Comparison of ENCODE assay signal across 30 cellular contexts in genomic region chr17:14047591-14047990, GRCh38.
"Had no signal": no experiment of that assay in that cellular context is flagged by ENCODE, and none has a peak within 500 bp of the region (broad histone marks: within the 10 kb centered on the region; RNA-seq: fewer than 3 reads in every experiment).

No MANE protein-coding gene starts in this region.

- H3K4me3 ChIP-seq: ascending aorta, cardiac muscle cell, colonic mucosa, SJSA1 had no signal

- H3K9me3 Mint-ChIP-seq: activated CD4-positive, alpha-beta T cell treated with anti-CD3 and anti-CD28 coated beads, Interleukin-2, amount 10 ng/mL, durations not matched to agents 7 days and 5 days; activated naive CD4-positive, alpha-beta T cell treated with anti-CD3 and anti-CD28 coated beads, Interleukin-2, amount 50 U/mL, for 24 hours; activated naive CD8-positive, alpha-beta T cell treated with anti-CD3 and anti-CD28 coated beads, Interleukin-2, amount 10 ng/mL, durations not matched to agents 7 days and 5 days; activated T-cell treated with anti-CD3 and anti-CD28 coated beads, Interleukin-2, amount 50 U/mL, for 24 hours; activated T-helper 2 cell treated with anti-CD3 and anti-CD28 coated beads, Interferon-gamma antibody, Interleukin-2, Interleukin-4, amounts not matched to agents 10 μg/mL and 5 μg/mL and 100 μg/mL, durations not matched to agents 14 hours and 24 hours and 36 hours; central memory CD8-positive, alpha-beta T cell; T-helper 1 cell treated with Interleukin-12 subunit alpha and Interleukin-12 subunit beta and Interleukin-4 antibody, amounts not matched to agents 30 μg/mL and 1 μg/mL, for 36 hours had no signal

- H3K9me3 ChIP-seq: ascending aorta, colonic mucosa, SJSA1, SK-N-SH had no signal

- H3K4me3 Mint-ChIP-seq: activated CD4-positive, alpha-beta T cell treated with anti-CD3 and anti-CD28 coated beads, Interleukin-2, amount 10 ng/mL, durations not matched to agents 7 days and 5 days; activated CD8-positive, alpha-beta T cell treated with anti-CD3 and anti-CD28 coated beads, Interleukin-2, amount 10 ng/mL, durations not matched to agents 7 days and 5 days; activated naive CD4-positive, alpha-beta T cell treated with anti-CD3 and anti-CD28 coated beads, Interleukin-2, amount 50 U/mL, for 24 hours; activated naive CD8-positive, alpha-beta T cell treated with anti-CD3 and anti-CD28 coated beads, Interleukin-2, amount 10 ng/mL, durations not matched to agents 7 days and 5 days; activated T-cell treated with anti-CD3 and anti-CD28 coated beads, Interleukin-2, amount 50 U/mL, for 24 hours; central memory CD8-positive, alpha-beta T cell; T-helper 1 cell treated with Interleukin-12 subunit alpha and Interleukin-12 subunit beta and Interleukin-4 antibody, amounts not matched to agents 30 μg/mL and 1 μg/mL, for 36 hours had no signal

- DNase-seq: activated CD4-positive, alpha-beta T cell treated with anti-CD3 and anti-CD28 coated beads for 1 hour; activated CD4-positive, alpha-beta T cell treated with anti-CD3 and anti-CD28 coated beads, Interleukin-2, amount 10 ng/mL, durations not matched to agents 7 days and 5 days; activated CD4-positive, alpha-beta T cell treated with anti-CD3 and anti-CD28 coated beads, Interleukin-2, amount 50 U/mL, for 48 hours; activated CD4-positive, CD25-positive, alpha-beta regulatory T cell; activated CD8-positive, alpha-beta T cell treated with anti-CD3 and anti-CD28 coated beads, Interleukin-2, amount 10 ng/mL, durations not matched to agents 7 days and 5 days; activated gamma-delta T cell; activated naive CD4-positive, alpha-beta T cell treated with Interleukin-2 at 50 U/mL for 16 hours; activated naive CD8-positive, alpha-beta T cell treated with anti-CD3 and anti-CD28 coated beads, Interleukin-2, amount 10 ng/mL, durations not matched to agents 7 days and 5 days; activated T-cell treated with anti-CD3 and anti-CD28 coated beads, Interleukin-2, amount 50 U/mL, for 24 hours; amygdala; colonic mucosa; NCI-H1092 treated with DMSO at 0.1 percent for 48 hours; NCI-H1417 treated with DMSO at 0.1 percent for 48 hours; NCI-H187 treated with DMSO at 0.1 percent for 48 hours; NCI-H2081; NCI-H2171 treated with DMSO at 0.1 percent for 48 hours; NCI-H2227 treated with DMSO at 0.1 percent for 48 hours; NCI-H446; NCI-H69; SHP77 treated with DMSO at 0.1 percent for 48 hours had no signal

- H3K4me1 ChIP-seq: ascending aorta, colonic mucosa, SJSA1 had no signal

- H3K36me3 ChIP-seq: ascending aorta, cardiac muscle cell, colonic mucosa, SJSA1 had no signal

- ATAC-seq: activated CD8-positive, alpha-beta T cell treated with anti-CD3 and anti-CD28 coated beads, Interleukin-2, amount 10 ng/mL, durations not matched to agents 7 days and 5 days; Panc1 had no signal

- H3K27ac Mint-ChIP-seq: activated CD4-positive, alpha-beta T cell treated with anti-CD3 and anti-CD28 coated beads, Interleukin-2, amount 10 ng/mL, durations not matched to agents 7 days and 5 days; activated CD8-positive, alpha-beta T cell treated with anti-CD3 and anti-CD28 coated beads, Interleukin-2, amount 10 ng/mL, durations not matched to agents 7 days and 5 days; activated naive CD4-positive, alpha-beta T cell treated with anti-CD3 and anti-CD28 coated beads, Interleukin-2, amount 50 U/mL, for 24 hours; activated T-cell treated with anti-CD3 and anti-CD28 coated beads, Interleukin-2, amount 50 U/mL, for 24 hours; activated T-helper 2 cell treated with anti-CD3 and anti-CD28 coated beads, Interferon-gamma antibody, Interleukin-2, Interleukin-4, amounts not matched to agents 10 μg/mL and 5 μg/mL and 100 μg/mL, durations not matched to agents 14 hours and 24 hours and 36 hours had no signal

- H3K27me3 Mint-ChIP-seq: activated CD4-positive, alpha-beta T cell treated with anti-CD3 and anti-CD28 coated beads, Interleukin-2, amount 10 ng/mL, durations not matched to agents 7 days and 5 days; activated naive CD4-positive, alpha-beta T cell treated with anti-CD3 and anti-CD28 coated beads, Interleukin-2, amount 50 U/mL, for 24 hours; activated naive CD8-positive, alpha-beta T cell treated with anti-CD3 and anti-CD28 coated beads, Interleukin-2, amount 10 ng/mL, durations not matched to agents 7 days and 5 days; activated T-cell treated with anti-CD3 and anti-CD28 coated beads, Interleukin-2, amount 50 U/mL, for 24 hours; central memory CD8-positive, alpha-beta T cell had no signal

- H3K27me3 ChIP-seq: ascending aorta, cardiac muscle cell, colonic mucosa, SJSA1 had no signal

- H3K27ac ChIP-seq: ascending aorta, cardiac muscle cell, colonic mucosa, SJSA1, WERI-Rb-1 had no signal
